Comparison of ENCODE assay signal across 8 cellular contexts in genomic region chr21:43921979-43922945, GRCh38. TPM values are rescaled to one million over a fixed set of nuclear protein-coding genes. Genes with fewer than 3 reads are reported as not detected.
DNase-seq lines count a peak whose midpoint lies in the region; ATAC-seq and TF ChIP-seq lines count a peak whose summit lies in the region.

No MANE protein-coding gene starts in this region.

- ATAC-seq in HG02885 (IDR thresholded peaks at IDR 0.05; ENCODE audit: poor library complexity, unreplicated experiment) (peak; percentile 41), HG03432 (IDR thresholded peaks at IDR 0.05; ENCODE audit: unreplicated experiment) (no peak)

- DNase-seq in activated CD4-positive, alpha-beta T cell treated with anti-CD3 and anti-CD28 coated beads, Interleukin-2, amount 50 U/mL, for 4 hours: peak; percentile 75 to 79
- DNase-seq in fibroblast of villous mesenchyme (ENCODE audit: low read depth) (peak; percentile 75), posterior vena cava (ENCODE audit: low spot score) (no peak), iPS-NIHi11 (ENCODE audit: low spot score) (no peak), HCEC 1CT (no peak)
- DNase-seq in stimulated activated CD8-positive, alpha-beta memory T cell treated with anti-CD3 and anti-CD28 coated beads, Interleukin-15, amount 100 ng/mL, for 48 hours (ENCODE audit: low read depth in 2 of 2): peak; percentile 61 to 66

- TF ChIP-seq CTCF in fibroblast of villous mesenchyme (IDR thresholded peaks at IDR 0.05; ENCODE audit: insufficient read depth, low read depth, low read length): no peak

- H3K4me3 ChIP-seq in fibroblast of villous mesenchyme (ENCODE audit: low read depth, low read length): no peak overlapping the region

- intact Hi-C loops in posterior vena cava (cut with DNase I): loop anchor here in 1 of 2 donors (10.0 kb wide), 1 partner anchor 63 kb away; no protein-coding TSS in a partner anchor

RNA-seq across cellular contexts. Expression of gene AGPAT3, which starts 57.2 kb away (rescaled TPM):
- total RNA-seq in fibroblast of villous mesenchyme (52.2 and 63.5 TPM in 2 replicates), posterior vena cava (10 to 100 TPM; 35.3 to 43.2 TPM)

Comparison
In these comparisons a context has a peak if more than half of its experiments do, and no peak if none do; other contexts are left out.
1. DNase-seq: peak in activated CD4-positive, alpha-beta T cell treated with anti-CD3 and anti-CD28 coated beads, Interleukin-2, amount 50 U/mL, for 4 hours (2 of 2), fibroblast of villous mesenchyme (single experiment) and stimulated activated CD8-positive, alpha-beta memory T cell treated with anti-CD3 and anti-CD28 coated beads, Interleukin-15, amount 100 ng/mL, for 48 hours (2 of 2); none in posterior vena cava (single experiment), iPS-NIHi11 (single experiment) and HCEC 1CT (single experiment).